8 cellular contexts compared by ENCODE assay signal in the genomic region with DNA sequence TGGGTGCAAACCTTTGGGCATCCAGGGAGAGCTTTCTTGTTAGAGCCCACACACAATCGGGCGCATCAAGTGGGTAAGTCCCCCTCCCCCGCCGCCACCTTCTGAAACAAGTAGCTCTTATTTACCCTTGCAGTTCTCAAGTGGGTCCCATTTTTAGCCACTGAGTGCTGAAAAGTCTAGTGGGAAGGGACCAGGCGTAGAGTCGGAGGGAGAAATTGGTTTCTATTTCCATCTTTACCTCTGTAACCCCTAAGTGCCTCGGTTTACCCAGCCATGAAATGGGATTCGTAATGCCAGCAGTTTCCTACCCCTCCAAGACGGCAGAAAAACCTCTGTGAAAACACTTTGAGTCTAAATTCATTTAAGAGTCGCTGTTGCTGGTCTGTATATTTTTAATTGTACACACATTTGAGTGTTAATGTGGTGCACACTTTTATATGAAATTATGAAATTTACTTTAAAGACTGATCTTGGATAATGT. TPM values are rescaled to one million over a fixed set of nuclear protein-coding genes. Genes with fewer than 3 reads are reported as not detected.
DNase-seq lines count a peak whose midpoint lies in the region; ATAC-seq and TF ChIP-seq lines count a peak whose summit lies in the region.

No MANE protein-coding gene starts in this region.

- no peak for DNase-seq in SK-N-SH
- peak; percentile 4 for DNase-seq in fibroblast of peridontal ligament (ENCODE audit: extremely low read depth)
- DNase-seq in ovary: no peak
- DNase-seq in hepatic stellate cell (ENCODE audit: low spot score): no peak
- no peak for DNase-seq in GM03348 (ENCODE audit: low spot score)
- DNase-seq in RWPE1 (ENCODE audit: low spot score): no peak

- no peak for TF ChIP-seq EP300 in SK-N-SH (IDR thresholded peaks at IDR 0.05; ENCODE audit: borderline replicate concordance in 1 of 2, low read depth in 1 of 2, low read length in 1 of 2)
- no peak for TF ChIP-seq EP300 in ovary (IDR thresholded peaks at IDR 0.05)

- no peak overlapping the region for H3K27ac ChIP-seq in SK-N-SH (ENCODE audit: low read depth in 2 of 2, low read length in 1 of 2)
- H3K27ac ChIP-seq in VCaP: peak overlapping the region; percentile 80
- H3K27ac ChIP-seq in ovary: peak overlapping the region in 1 of 2 donors; percentile 50
- H3K27ac ChIP-seq in RWPE1: no peak overlapping the region

- intact Hi-C loops in ovary (cut with DNase I): loop anchor here in 1 of 4 donors (5.0 kb wide), 1 partner anchor 114 kb away; a partner anchor contains a TSS

- TF ChIP-seq POLR2A in ovary (IDR thresholded peaks at IDR 0.05): no peak

- POLR2A ChIA-PET in SK-N-SH (lab: Yijun Ruan, JAX) (interaction anchor here (1.0 to 1.6 kb wide), 3 partner anchors 45 to 116 kb away, joined by 3 to 9 read pairs (median 4); a partner anchor contains a TSS), RWPE1 (lab: Yijun Ruan, JAX; ENCODE audit: low non-redundant PET) (no interaction called here)

- peak overlapping the region; percentile 92 for H2AFZ ChIP-seq in SK-N-SH (ENCODE audit: low read depth)

- H3K36me3 ChIP-seq in SK-N-SH (replicated peaks in 1 of 2; ENCODE audit: control insufficient read depth in 1 of 2, insufficient read depth in 2 of 2, low read length in 1 of 2) (no peaks in the 10 kb centered on the region), ovary (no peaks in the 10 kb centered on the region)

- ATAC-seq in SK-N-SH treated with all-trans-retinoic acid at 6 μM for 48 hours: no peak

- H3K4me3 ChIP-seq in SK-N-SH (ENCODE audit: low read depth in 2 of 2, low read length in 1 of 2): peak overlapping the region; percentile 69 to 77
- H3K4me3 ChIP-seq in ovary: peak overlapping the region; percentile 95

- TF ChIP-seq CTCF in SK-N-SH (IDR thresholded peaks at IDR 0.05): no peak
- no peak for TF ChIP-seq CTCF in VCaP (conservative IDR thresholded peaks at IDR 0.05)
- TF ChIP-seq CTCF in ovary (IDR thresholded peaks at IDR 0.05): no peak
- no peak for TF ChIP-seq CTCF in RWPE1 (conservative IDR thresholded peaks at IDR 0.05; ENCODE audit: low read depth)

- no peak for TF ChIP-seq RAD21 in SK-N-SH (IDR thresholded peaks at IDR 0.05; ENCODE audit: low read length)

- CTCF ChIA-PET in SK-N-SH (lab: Yijun Ruan, JAX): interaction anchor here (0.7 to 2.6 kb wide), 11 partner anchors 11 to 264 kb away, joined by 3 to 30 read pairs (median 4); a partner anchor contains a TSS
- CTCF ChIA-PET in RWPE1 (lab: Yijun Ruan, JAX): interaction anchor here (0.8 to 1.7 kb wide), 2 partner anchors 44 to 116 kb away, joined by 3 to 9 read pairs; a partner anchor contains a TSS

- no peaks in the 10 kb centered on the region for H4K20me1 ChIP-seq in SK-N-SH (ENCODE audit: insufficient read depth)

- no peaks in the 10 kb centered on the region; the same call in 1 of the 2 replicates for H3K27me3 ChIP-seq in SK-N-SH (ENCODE audit: insufficient read depth)
- H3K27me3 ChIP-seq in ovary: no peaks in the 10 kb centered on the region

- H3K4me1 ChIP-seq in SK-N-SH (ENCODE audit: control insufficient read depth in 1 of 2, insufficient read depth in 2 of 2, low read depth in 1 of 2, low read length in 1 of 2) (peaks cover 0 to 7% of the 10 kb centered on the region in 2 experiments; a peak in 2 of 4 replicates), ovary (ENCODE audit: insufficient read depth) (peaks cover 2% of the 10 kb centered on the region)

- H3K9me3 ChIP-seq in SK-N-SH (no peaks in the 10 kb centered on the region), ovary (no peaks in the 10 kb centered on the region)

- no peak overlapping the region for H3K9ac ChIP-seq in SK-N-SH

- WGBS in SK-N-SH (ENCODE audit: low lambda C conversion rate): 33% methylated on average over 10 of the region's 10 CpGs
- WGBS in ovary, 3 donors: 25 to 31% (median 27%) methylated on average over 10 of the region's 10 CpGs

- no peaks in the 10 kb centered on the region for H3K9me2 ChIP-seq in SK-N-SH

- H3K79me2 ChIP-seq in SK-N-SH (ENCODE audit: insufficient read depth): no peaks in the 10 kb centered on the region

- H3F3A ChIP-seq in SK-N-SH (replicated peaks; ENCODE audit: insufficient read depth): peaks cover 5% of the 10 kb centered on the region

- H3K4me2 ChIP-seq in SK-N-SH: peak overlapping the region; percentile 82

TF ChIP-seq in SK-N-SH, 30 proteins besides CTCF, POLR2A, EP300 and RAD21 (continues in another document):
- TF ChIP-seq TCF12 (IDR thresholded peaks at IDR 0.05): no peak
- TF ChIP-seq, protein P1, sequence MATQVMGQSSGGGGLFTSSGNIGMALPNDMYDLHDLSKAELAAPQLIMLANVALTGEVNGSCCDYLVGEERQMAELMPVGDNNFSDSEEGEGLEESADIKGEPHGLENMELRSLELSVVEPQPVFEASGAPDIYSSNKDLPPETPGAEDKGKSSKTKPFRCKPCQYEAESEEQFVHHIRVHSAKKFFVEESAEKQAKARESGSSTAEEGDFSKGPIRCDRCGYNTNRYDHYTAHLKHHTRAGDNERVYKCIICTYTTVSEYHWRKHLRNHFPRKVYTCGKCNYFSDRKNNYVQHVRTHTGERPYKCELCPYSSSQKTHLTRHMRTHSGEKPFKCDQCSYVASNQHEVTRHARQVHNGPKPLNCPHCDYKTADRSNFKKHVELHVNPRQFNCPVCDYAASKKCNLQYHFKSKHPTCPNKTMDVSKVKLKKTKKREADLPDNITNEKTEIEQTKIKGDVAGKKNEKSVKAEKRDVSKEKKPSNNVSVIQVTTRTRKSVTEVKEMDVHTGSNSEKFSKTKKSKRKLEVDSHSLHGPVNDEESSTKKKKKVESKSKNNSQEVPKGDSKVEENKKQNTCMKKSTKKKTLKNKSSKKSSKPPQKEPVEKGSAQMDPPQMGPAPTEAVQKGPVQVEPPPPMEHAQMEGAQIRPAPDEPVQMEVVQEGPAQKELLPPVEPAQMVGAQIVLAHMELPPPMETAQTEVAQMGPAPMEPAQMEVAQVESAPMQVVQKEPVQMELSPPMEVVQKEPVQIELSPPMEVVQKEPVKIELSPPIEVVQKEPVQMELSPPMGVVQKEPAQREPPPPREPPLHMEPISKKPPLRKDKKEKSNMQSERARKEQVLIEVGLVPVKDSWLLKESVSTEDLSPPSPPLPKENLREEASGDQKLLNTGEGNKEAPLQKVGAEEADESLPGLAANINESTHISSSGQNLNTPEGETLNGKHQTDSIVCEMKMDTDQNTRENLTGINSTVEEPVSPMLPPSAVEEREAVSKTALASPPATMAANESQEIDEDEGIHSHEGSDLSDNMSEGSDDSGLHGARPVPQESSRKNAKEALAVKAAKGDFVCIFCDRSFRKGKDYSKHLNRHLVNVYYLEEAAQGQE (IDR thresholded peaks at IDR 0.05; ENCODE audit: low read depth, low read length): no peak
- no peak for TF ChIP-seq JUND (IDR thresholded peaks at IDR 0.05)
- TF ChIP-seq RXRA (IDR thresholded peaks at IDR 0.05; ENCODE audit: borderline replicate concordance, low read depth): no peak

TF ChIP-seq in SK-N-SH treated with all-trans-retinoic acid at 6 μM for 48 hours, 23 proteins besides CTCF, POLR2A, EP300 and RAD21:
- TF ChIP-seq, protein P2, sequence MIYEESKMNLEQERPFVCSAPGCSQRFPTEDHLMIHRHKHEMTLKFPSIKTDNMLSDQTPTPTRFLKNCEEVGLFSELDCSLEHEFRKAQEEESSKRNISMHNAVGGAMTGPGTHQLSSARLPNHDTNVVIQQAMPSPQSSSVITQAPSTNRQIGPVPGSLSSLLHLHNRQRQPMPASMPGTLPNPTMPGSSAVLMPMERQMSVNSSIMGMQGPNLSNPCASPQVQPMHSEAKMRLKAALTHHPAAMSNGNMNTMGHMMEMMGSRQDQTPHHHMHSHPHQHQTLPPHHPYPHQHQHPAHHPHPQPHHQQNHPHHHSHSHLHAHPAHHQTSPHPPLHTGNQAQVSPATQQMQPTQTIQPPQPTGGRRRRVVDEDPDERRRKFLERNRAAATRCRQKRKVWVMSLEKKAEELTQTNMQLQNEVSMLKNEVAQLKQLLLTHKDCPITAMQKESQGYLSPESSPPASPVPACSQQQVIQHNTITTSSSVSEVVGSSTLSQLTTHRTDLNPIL (CRISPR knock-in tag; IDR thresholded peaks at IDR 0.05; ENCODE audit: low read depth): no peak
- no peak for TF ChIP-seq ARNTL (CRISPR knock-in tag; IDR thresholded peaks at IDR 0.05; ENCODE audit: borderline replicate concordance, low read depth)
- no peak for TF ChIP-seq ZFP30 (CRISPR knock-in tag; IDR thresholded peaks at IDR 0.05)
- no peak for TF ChIP-seq RARB (CRISPR knock-in tag; IDR thresholded peaks at IDR 0.05)
- no peak for TF ChIP-seq TCF4 (CRISPR knock-in tag; IDR thresholded peaks at IDR 0.05; ENCODE audit: borderline replicate concordance)

RNA-seq across cellular contexts. Expression of a gene that starts 0.9 kb away (rescaled TPM):
- polyA plus RNA-seq in SK-N-SH (2012; rRNA removed) (0.69 and 0.96 TPM in 2 replicates), ovary (1 to 10 TPM; 1.1 to 9.9 TPM)
- 1.3 and 1.6 TPM in 2 replicates for polyA plus RNA-seq in SK-N-SH (2012; cell fraction: cytosol; rRNA removed)
- 0.26 and 0.60 TPM in 2 replicates for polyA plus RNA-seq in SK-N-SH (2012; cell fraction: nucleus; rRNA removed)
- total RNA-seq in ovary: 10 to 100 TPM in 2 of 7 donors, 1 to 10 TPM in 5; 4.4 to 10.8 (median 6.2) TPM

RNA-seq across cellular contexts. Expression of a gene that starts 45.3 kb away (rescaled TPM):
- polyA plus RNA-seq in SK-N-SH (2012; rRNA removed) (2.5 and 2.6 TPM in 2 replicates), ovary (10 to 100 TPM in 1 of 2 donors, 1 to 10 TPM in 1; 1.2 to 16.3 TPM)
- polyA plus RNA-seq in SK-N-SH (2012; cell fraction: cytosol; rRNA removed): 2.4 and 3.1 TPM in 2 replicates
- 1.4 and 1.7 TPM in 2 replicates for polyA plus RNA-seq in SK-N-SH (2012; cell fraction: nucleus; rRNA removed)
- total RNA-seq in ovary: 1 to 10 TPM; 1.2 to 8.6 (median 3.6) TPM
